ENCODE assay signal across 8 cellular contexts in the genomic region with DNA sequence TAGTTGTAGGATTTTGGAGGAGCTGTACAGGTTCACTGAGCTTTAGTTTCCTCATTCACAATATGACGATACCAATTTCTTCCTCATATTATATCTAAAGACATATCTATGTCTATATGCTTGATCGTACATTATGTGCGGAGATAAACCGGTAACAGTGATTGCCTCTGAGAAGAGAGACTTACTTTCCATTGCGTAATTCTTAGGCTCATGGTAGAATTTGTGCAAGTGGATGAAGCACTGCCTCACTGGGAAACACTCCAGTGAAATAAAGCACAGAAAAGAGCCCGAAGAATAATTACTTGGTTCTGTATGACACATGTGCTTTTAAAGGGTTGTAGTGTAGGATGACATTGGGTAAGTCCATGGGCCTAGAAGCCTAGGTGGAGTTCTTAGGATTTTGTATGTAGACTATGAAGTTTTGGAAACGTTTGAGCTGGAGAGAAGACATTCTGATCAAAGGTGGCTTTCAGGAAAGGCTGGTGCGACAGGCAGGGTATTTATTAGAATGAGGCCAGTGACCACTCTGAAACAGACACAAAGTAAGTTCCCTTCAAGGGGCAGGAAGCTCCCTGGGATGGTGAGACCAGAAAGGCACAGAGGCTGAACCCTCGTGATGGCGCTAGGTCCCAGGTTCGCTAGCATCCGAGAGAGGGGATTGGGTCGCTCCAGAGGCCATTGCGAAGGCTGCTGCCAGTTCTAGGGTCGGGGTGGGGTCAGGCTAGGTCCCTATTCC. TPM values are rescaled to one million over a fixed set of nuclear protein-coding genes. Genes with fewer than 3 reads are reported as not detected.
DNase-seq lines count a peak whose midpoint lies in the region; ATAC-seq and TF ChIP-seq lines count a peak whose summit lies in the region.

No MANE protein-coding gene starts in this region.

- DNase-seq in GM23338 (ENCODE audit: low spot score) (no peak), MG63 (no peak), dermis blood vessel endothelial cell (peak; percentile 0), GM20000 (ENCODE audit: low spot score) (no peak), NAMALWA (ENCODE audit: low spot score) (no peak), NCI-H2196 treated with DMSO at 0.1 percent for 48 hours (lab: John Stamatoyannopoulos, UW; ENCODE audit: unreplicated experiment) (no peak)

- peak; percentile 54 for ATAC-seq in GM18511 (IDR thresholded peaks at IDR 0.05; ENCODE audit: unreplicated experiment)
- ATAC-seq in GM23338 = no peak

- H3K27ac ChIP-seq in GM23338 (ENCODE audit: low read depth) = no peak overlapping the region
- H3K27ac ChIP-seq in muscle layer of colon (ENCODE audit: low read depth, low read length) = peak overlapping the region; percentile 53

- H3K36me3 ChIP-seq in GM23338 (ENCODE audit: insufficient read depth) (no peaks in the 10 kb centered on the region; the same call in 1 of the 2 replicates), MG63 (peaks cover 7% of the 10 kb centered on the region), muscle layer of colon (ENCODE audit: insufficient read depth, low read length) (no peaks in the 10 kb centered on the region)

- H3K9me3 Mint-ChIP-seq in GM23338 = no peaks in the 10 kb centered on the region

- peak overlapping the region; percentile 79 for H3K4me2 ChIP-seq in GM23338

- H3K4me1 Mint-ChIP-seq in GM23338 = peaks cover 12% of the 10 kb centered on the region; the same call in 1 of the 3 replicates

- peaks cover 36% of the 10 kb centered on the region for H3K79me2 ChIP-seq in GM23338 (replicated peaks; ENCODE audit: insufficient read depth)

- H4K20me1 ChIP-seq in GM23338 (replicated peaks; ENCODE audit: insufficient read depth) = peaks cover 3% of the 10 kb centered on the region; the same call in 1 of the 2 replicates

- no peak for TF ChIP-seq CTCF in GM23338 (conservative IDR thresholded peaks at IDR 0.05; ENCODE audit: low read depth in 2 of 2)
- TF ChIP-seq CTCF in GM20000 (IDR thresholded peaks at IDR 0.05; ENCODE audit: extremely low read depth, missing control alignments) = no peak

- H3K27me3 ChIP-seq in GM23338 (ENCODE audit: insufficient read depth) = peaks cover 14% of the 10 kb centered on the region; the same call in 1 of the 2 replicates
- H3K27me3 ChIP-seq in MG63 = no peaks in the 10 kb centered on the region
- H3K27me3 ChIP-seq in muscle layer of colon (ENCODE audit: control insufficient read depth in 1 of 2, insufficient read depth in 2 of 2, low read length in 2 of 2) = no peaks in the 10 kb centered on the region

- H3K9me2 ChIP-seq in GM23338 (ENCODE audit: insufficient read depth) = no peaks in the 10 kb centered on the region

- H3K4me3 Mint-ChIP-seq in GM23338 = peak overlapping the region; percentile 99

- H3K9me3 ChIP-seq in MG63 = no peaks in the 10 kb centered on the region
- no peaks in the 10 kb centered on the region for H3K9me3 ChIP-seq in muscle layer of colon (ENCODE audit: low read length)

- H3F3A ChIP-seq in GM23338 (replicated peaks; ENCODE audit: low read depth) = no peaks in the 10 kb centered on the region

- H3K27ac Mint-ChIP-seq in GM23338 = no peak overlapping the region

- no peaks in the 10 kb centered on the region for H3K27me3 Mint-ChIP-seq in GM23338 (ENCODE audit: insufficient read depth, low read depth, poor library complexity)

- H3K4me3 ChIP-seq in GM23338 (peak overlapping the region; percentile 61), MG63 (peak overlapping the region; percentile 87), muscle layer of colon (ENCODE audit: low read depth in 1 of 2, low read length in 2 of 2) (peak overlapping the region; percentile 11 to 57)

- H2AFZ ChIP-seq in GM23338 = peak overlapping the region; percentile 80; the same call in 1 of the 2 replicates

- no peak overlapping the region for H3K9ac ChIP-seq in muscle layer of colon (ENCODE audit: low read length)

- peaks cover 4% of the 10 kb centered on the region; the same call in 2 of the 3 replicates for H3K36me3 Mint-ChIP-seq in GM23338 (ENCODE audit: low read depth)

- 0 out of 2 replicates have a peak, but pooled peaks cover 3% of the 10 kb centered on the region for H3K4me1 ChIP-seq in GM23338 (ENCODE audit: insufficient read depth)
- no peaks in the 10 kb centered on the region for H3K4me1 ChIP-seq in muscle layer of colon (ENCODE audit: insufficient read depth, low read length)

TF ChIP-seq in GM23338, 12 proteins besides CTCF, POLR2A, EP300 and RAD21 (continues in another document):
- no peak for TF ChIP-seq JUNB (IDR thresholded peaks at IDR 0.05; ENCODE audit: unreplicated experiment)
- TF ChIP-seq STAT1 (IDR thresholded peaks at IDR 0.05; ENCODE audit: unreplicated experiment) = no peak
- TF ChIP-seq, protein P1, sequence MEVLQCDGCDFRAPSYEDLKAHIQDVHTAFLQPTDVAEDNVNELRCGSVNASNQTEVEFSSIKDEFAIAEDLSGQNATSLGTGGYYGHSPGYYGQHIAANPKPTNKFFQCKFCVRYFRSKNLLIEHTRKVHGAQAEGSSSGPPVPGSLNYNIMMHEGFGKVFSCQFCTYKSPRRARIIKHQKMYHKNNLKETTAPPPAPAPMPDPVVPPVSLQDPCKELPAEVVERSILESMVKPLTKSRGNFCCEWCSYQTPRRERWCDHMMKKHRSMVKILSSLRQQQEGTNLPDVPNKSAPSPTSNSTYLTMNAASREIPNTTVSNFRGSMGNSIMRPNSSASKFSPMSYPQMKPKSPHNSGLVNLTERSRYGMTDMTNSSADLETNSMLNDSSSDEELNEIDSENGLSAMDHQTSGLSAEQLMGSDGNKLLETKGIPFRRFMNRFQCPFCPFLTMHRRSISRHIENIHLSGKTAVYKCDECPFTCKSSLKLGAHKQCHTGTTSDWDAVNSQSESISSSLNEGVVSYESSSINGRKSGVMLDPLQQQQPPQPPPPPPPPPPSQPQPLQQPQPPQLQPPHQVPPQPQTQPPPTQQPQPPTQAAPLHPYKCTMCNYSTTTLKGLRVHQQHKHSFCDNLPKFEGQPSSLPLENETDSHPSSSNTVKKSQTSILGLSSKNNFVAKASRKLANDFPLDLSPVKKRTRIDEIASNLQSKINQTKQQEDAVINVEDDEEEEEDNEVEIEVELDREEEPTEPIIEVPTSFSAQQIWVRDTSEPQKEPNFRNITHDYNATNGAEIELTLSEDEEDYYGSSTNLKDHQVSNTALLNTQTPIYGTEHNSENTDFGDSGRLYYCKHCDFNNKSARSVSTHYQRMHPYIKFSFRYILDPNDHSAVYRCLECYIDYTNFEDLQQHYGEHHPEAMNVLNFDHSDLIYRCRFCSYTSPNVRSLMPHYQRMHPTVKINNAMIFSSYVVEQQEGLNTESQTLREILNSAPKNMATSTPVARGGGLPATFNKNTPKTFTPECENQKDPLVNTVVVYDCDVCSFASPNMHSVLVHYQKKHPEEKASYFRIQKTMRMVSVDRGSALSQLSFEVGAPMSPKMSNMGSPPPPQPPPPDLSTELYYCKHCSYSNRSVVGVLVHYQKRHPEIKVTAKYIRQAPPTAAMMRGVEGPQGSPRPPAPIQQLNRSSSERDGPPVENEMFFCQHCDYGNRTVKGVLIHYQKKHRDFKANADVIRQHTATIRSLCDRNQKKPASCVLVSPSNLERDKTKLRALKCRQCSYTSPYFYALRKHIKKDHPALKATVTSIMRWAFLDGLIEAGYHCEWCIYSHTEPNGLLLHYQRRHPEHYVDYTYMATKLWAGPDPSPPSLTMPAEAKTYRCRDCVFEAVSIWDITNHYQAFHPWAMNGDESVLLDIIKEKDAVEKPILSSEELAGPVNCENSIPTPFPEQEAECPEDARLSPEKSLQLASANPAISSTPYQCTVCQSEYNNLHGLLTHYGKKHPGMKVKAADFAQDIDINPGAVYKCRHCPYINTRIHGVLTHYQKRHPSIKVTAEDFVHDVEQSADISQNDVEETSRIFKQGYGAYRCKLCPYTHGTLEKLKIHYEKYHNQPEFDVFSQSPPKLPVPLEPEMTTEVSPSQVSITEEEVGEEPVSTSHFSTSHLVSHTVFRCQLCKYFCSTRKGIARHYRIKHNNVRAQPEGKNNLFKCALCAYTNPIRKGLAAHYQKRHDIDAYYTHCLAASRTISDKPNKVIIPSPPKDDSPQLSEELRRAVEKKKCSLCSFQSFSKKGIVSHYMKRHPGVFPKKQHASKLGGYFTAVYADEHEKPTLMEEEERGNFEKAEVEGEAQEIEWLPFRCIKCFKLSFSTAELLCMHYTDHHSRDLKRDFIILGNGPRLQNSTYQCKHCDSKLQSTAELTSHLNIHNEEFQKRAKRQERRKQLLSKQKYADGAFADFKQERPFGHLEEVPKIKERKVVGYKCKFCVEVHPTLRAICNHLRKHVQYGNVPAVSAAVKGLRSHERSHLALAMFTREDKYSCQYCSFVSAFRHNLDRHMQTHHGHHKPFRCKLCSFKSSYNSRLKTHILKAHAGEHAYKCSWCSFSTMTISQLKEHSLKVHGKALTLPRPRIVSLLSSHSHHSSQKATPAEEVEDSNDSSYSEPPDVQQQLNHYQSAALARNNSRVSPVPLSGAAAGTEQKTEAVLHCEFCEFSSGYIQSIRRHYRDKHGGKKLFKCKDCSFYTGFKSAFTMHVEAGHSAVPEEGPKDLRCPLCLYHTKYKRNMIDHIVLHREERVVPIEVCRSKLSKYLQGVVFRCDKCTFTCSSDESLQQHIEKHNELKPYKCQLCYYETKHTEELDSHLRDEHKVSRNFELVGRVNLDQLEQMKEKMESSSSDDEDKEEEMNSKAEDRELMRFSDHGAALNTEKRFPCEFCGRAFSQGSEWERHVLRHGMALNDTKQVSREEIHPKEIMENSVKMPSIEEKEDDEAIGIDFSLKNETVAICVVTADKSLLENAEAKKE (CRISPR knock-in tag; IDR thresholded peaks at IDR 0.05) = no peak
- no peak for TF ChIP-seq ZNF114 (CRISPR knock-in tag; IDR thresholded peaks at IDR 0.05)
- no peak for TF ChIP-seq ZNF331 (CRISPR knock-in tag; IDR thresholded peaks at IDR 0.05; ENCODE audit: low read depth)
- TF ChIP-seq EZH2 (IDR thresholded peaks at IDR 0.05; ENCODE audit: low read depth, unreplicated experiment) = no peak
- TF ChIP-seq CREB1 (CRISPR knock-in tag; IDR thresholded peaks at IDR 0.05; ENCODE audit: low read depth) = no peak

RNA-seq across cellular contexts. Expression of a gene that starts 0.6 kb away (rescaled TPM):
- 62.5 and 89.4 TPM in 2 replicates for total RNA-seq in GM23338 (2014; rRNA removed; shearing (Covaris generic))
- 65.7 and 84.4 TPM in 2 replicates for polyA plus RNA-seq in GM23338 (2016; fragmentation: Nextera tagmentation; extraction: Ambion mirVana)
- total RNA-seq in MG63 (2014; rRNA removed; shearing (Covaris generic); ENCODE audit: low replicate concordance) = 115 and 172 TPM in 2 replicates
- total RNA-seq in dermis blood vessel endothelial cell = 69.6 and 79.0 TPM in 2 replicates

RNA-seq across cellular contexts. Expression of a gene that starts 48.7 kb away (rescaled TPM):
- 11.1 and 11.3 TPM in 2 replicates for total RNA-seq in GM23338 (2014; rRNA removed; shearing (Covaris generic))
- 6.2 and 6.8 TPM in 2 replicates for polyA plus RNA-seq in GM23338 (2016; fragmentation: Nextera tagmentation; extraction: Ambion mirVana)
- total RNA-seq in MG63 (2014; rRNA removed; shearing (Covaris generic); ENCODE audit: low replicate concordance) = 1.6 and 1.7 TPM in 2 replicates
- 0.14 and 0.17 TPM in 2 replicates for total RNA-seq in dermis blood vessel endothelial cell

Comparison
In these comparisons a context has a peak if more than half of its experiments do, and no peak if none do; other contexts are left out.
1. H3K4me3 ChIP-seq: peak in every context shown above with its lines; median percentile 87 in MG63; 61 in GM23338; 34 in muscle layer of colon.